ENCODE assay signal across 7 cellular contexts in the genomic region with DNA sequence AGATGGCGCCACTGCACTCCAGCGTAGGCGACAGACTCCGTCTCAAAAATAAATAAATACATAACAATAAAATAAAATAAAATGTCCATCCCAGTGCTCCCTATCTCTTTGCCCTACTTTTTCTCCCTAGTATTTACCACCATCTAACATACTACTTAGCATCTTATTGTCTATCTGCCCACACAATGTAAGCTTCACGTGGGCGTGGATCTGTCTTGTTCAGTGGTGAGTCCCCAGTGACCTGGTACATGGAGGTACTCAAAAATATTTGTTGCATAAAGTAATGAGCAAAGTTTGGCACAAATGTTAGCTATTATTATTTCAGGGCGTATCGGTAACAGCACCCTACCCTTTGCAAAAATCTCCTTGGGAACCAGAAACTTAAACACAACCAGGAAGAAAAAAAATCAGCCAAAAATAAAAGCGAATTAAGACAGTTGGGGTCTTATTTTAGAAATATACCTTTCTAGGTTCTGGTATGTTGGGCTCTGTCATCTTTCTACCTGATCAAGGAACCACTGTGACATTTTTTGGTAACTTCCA. TPM values are rescaled to one million over a fixed set of nuclear protein-coding genes. Genes with fewer than 3 reads are reported as not detected.
A peak's percentile ranks its signal among the peaks of the same experiment; 100 is the strongest.
DNase-seq lines count a peak whose midpoint lies in the region; ATAC-seq and TF ChIP-seq lines count a peak whose summit lies in the region.

No MANE protein-coding gene starts in this region.

- no peaks in the 10 kb centered on the region for H3K36me3 ChIP-seq in hepatocyte (replicated peaks; ENCODE audit: insufficient read depth, low read depth)

- peaks cover 8% of the 10 kb centered on the region for H3K4me1 ChIP-seq in hepatocyte (ENCODE audit: insufficient read depth)

- ATAC-seq in stimulated activated naive CD8-positive, alpha-beta T cell treated with anti-CD3 and anti-CD28 coated beads, Interleukin-15, amount 100 ng/mL, for 72 hours: no peak

- H3K4me1 Mint-ChIP-seq in activated CD4-positive, alpha-beta memory T cell treated with anti-CD3 and anti-CD28 coated beads for 36 hours (ENCODE audit: low read depth): peaks cover 28% of the 10 kb centered on the region
- peaks cover 46% of the 10 kb centered on the region for H3K4me1 Mint-ChIP-seq in stimulated activated naive CD8-positive, alpha-beta T cell treated with anti-CD3 and anti-CD28 coated beads, Interleukin-15, amount 100 ng/mL, for 72 hours

- peak overlapping the region; percentile 75 for H3K4me2 ChIP-seq in hepatocyte

- H3K79me2 ChIP-seq in hepatocyte: peaks cover 24% of the 10 kb centered on the region

- H4K20me1 ChIP-seq in hepatocyte (ENCODE audit: insufficient read depth, poor library complexity, severe bottlenecking): no peaks in the 10 kb centered on the region

- H3K27me3 ChIP-seq in HL-60 (ENCODE audit: insufficient read depth, poor library complexity, severe bottlenecking) (no peaks in the 10 kb centered on the region), hepatocyte (no peaks in the 10 kb centered on the region)

- peak overlapping the region; percentile 64 for H2AFZ ChIP-seq in hepatocyte

- no peaks in the 10 kb centered on the region for H3K9me2 ChIP-seq in hepatocyte (replicated peaks; ENCODE audit: insufficient read depth)

- no peak overlapping the region for H3K27ac Mint-ChIP-seq in activated CD4-positive, alpha-beta memory T cell treated with anti-CD3 and anti-CD28 coated beads for 36 hours
- H3K27ac Mint-ChIP-seq in stimulated activated naive CD8-positive, alpha-beta T cell treated with anti-CD3 and anti-CD28 coated beads, Interleukin-15, amount 100 ng/mL, for 72 hours: peak overlapping the region; percentile 76 to 93

- DNase-seq in HL-60 (ENCODE audit: low read depth in 1 of 2, low spot score in 1 of 2): no peak
- DNase-seq in activated CD4-positive, alpha-beta memory T cell treated with anti-CD3 and anti-CD28 coated beads for 36 hours: no peak
- no peak for DNase-seq in hepatocyte (ENCODE audit: low spot score)
- no peak for DNase-seq in stimulated activated naive CD8-positive, alpha-beta T cell treated with anti-CD3 and anti-CD28 coated beads, Interleukin-15, amount 100 ng/mL, for 72 hours
- DNase-seq in amygdala (lab: John Stamatoyannopoulos, UW): no peak
- DNase-seq in HK-2 (ENCODE audit: unreplicated experiment): no peak
- no peak for DNase-seq in NCI-H1105 treated with DMSO at 0.1 percent for 48 hours (lab: John Stamatoyannopoulos, UW)

- no peaks in the 10 kb centered on the region for H3K27me3 Mint-ChIP-seq in activated CD4-positive, alpha-beta memory T cell treated with anti-CD3 and anti-CD28 coated beads for 36 hours
- H3K27me3 Mint-ChIP-seq in stimulated activated naive CD8-positive, alpha-beta T cell treated with anti-CD3 and anti-CD28 coated beads, Interleukin-15, amount 100 ng/mL, for 72 hours: no peaks in the 10 kb centered on the region

- no peaks in the 10 kb centered on the region for H3K36me3 Mint-ChIP-seq in activated CD4-positive, alpha-beta memory T cell treated with anti-CD3 and anti-CD28 coated beads for 36 hours

- peak overlapping the region; percentile 73 for H3K4me3 Mint-ChIP-seq in activated CD4-positive, alpha-beta memory T cell treated with anti-CD3 and anti-CD28 coated beads for 36 hours
- peak overlapping the region; percentile 83 for H3K4me3 Mint-ChIP-seq in stimulated activated naive CD8-positive, alpha-beta T cell treated with anti-CD3 and anti-CD28 coated beads, Interleukin-15, amount 100 ng/mL, for 72 hours

- TF ChIP-seq CTCF in HL-60 (IDR thresholded peaks at IDR 0.05; ENCODE audit: insufficient read depth, low read length) (no peak), hepatocyte (IDR thresholded peaks at IDR 0.05; ENCODE audit: poor library complexity) (no peak)

- H3K4me3 ChIP-seq in HL-60 (replicated peaks; ENCODE audit: insufficient read depth, low read length) (peak overlapping the region; percentile 55), hepatocyte (peak overlapping the region; percentile 17)

- WGBS in hepatocyte (ENCODE audit: low lambda C conversion rate, missing lambda C conversion rate): 65% methylated on average over 9 of the region's 9 CpGs

- H3K27ac ChIP-seq in HL-60 (replicated peaks) (peak overlapping the region; percentile 51), hepatocyte (peak overlapping the region; percentile 42)

- CTCF ChIA-PET in activated CD4-positive, alpha-beta memory T cell treated with anti-CD3 and anti-CD28 coated beads for 36 hours (lab: Charles Lee): interaction anchor here (0.9 to 2.2 kb wide), 4 partner anchors 24 to 734 kb away, joined by 3 to 12 read pairs (median 5); no protein-coding TSS in a partner anchor

- intact Hi-C loops in activated CD4-positive, alpha-beta memory T cell treated with anti-CD3 and anti-CD28 coated beads for 36 hours (cut with micrococcal nuclease): loop anchor here (1.0 to 5.0 kb wide), 2 partner anchors 17 to 395 kb away; partner anchors contain the start of genes DTL and INTS7

- H3K9me3 Mint-ChIP-seq in activated CD4-positive, alpha-beta memory T cell treated with anti-CD3 and anti-CD28 coated beads for 36 hours: no peaks in the 10 kb centered on the region
- H3K9me3 Mint-ChIP-seq in stimulated activated naive CD8-positive, alpha-beta T cell treated with anti-CD3 and anti-CD28 coated beads, Interleukin-15, amount 100 ng/mL, for 72 hours: no peaks in the 10 kb centered on the region

- POLR2A ChIA-PET in activated CD4-positive, alpha-beta memory T cell treated with anti-CD3 and anti-CD28 coated beads for 36 hours (lab: Charles Lee): interaction anchor here (0.6 to 1.3 kb wide), 4 partner anchors 125 to 297 kb away, joined by 3 to 4 read pairs (median 3); partner anchors contain the start of gene ATF3

- H3K9me3 ChIP-seq in hepatocyte (ENCODE audit: low read depth): no peaks in the 10 kb centered on the region

RNA-seq across cellular contexts. Expression of gene NENF, which starts 0.5 kb away (rescaled TPM):
- 10 to 100 TPM; 38.4 to 42.7 TPM for total RNA-seq in activated CD4-positive, alpha-beta memory T cell treated with anti-CD3 and anti-CD28 coated beads for 36 hours
- 45.4 and 52.3 TPM in 2 replicates for total RNA-seq in hepatocyte
- polyA plus RNA-seq in hepatocyte: 115 and 144 TPM in 2 replicates

RNA-seq across cellular contexts. Expression of gene PACC1, which starts 17.5 kb away (rescaled TPM):
- total RNA-seq in activated CD4-positive, alpha-beta memory T cell treated with anti-CD3 and anti-CD28 coated beads for 36 hours: 1 to 10 TPM; 9.6 to 10.0 TPM
- total RNA-seq in hepatocyte: 10.0 and 10.4 TPM in 2 replicates
- 6.4 and 9.4 TPM in 2 replicates for polyA plus RNA-seq in hepatocyte
